ENCODE assay signal across 2 cellular contexts in genomic region chr5:180649297-180650039, GRCh38.
TF ChIP-seq lines count a peak whose summit lies in the region.

FLT4 (minus strand) TSS chr5:180649600; CDS start chr5:180649545, 55 bp downstream.

TF ChIP-seq in liver, 16 proteins besides CTCF, POLR2A, EP300 and RAD21 (continued from another document):
- TF ChIP-seq REST (IDR thresholded peaks at IDR 0.05): no peak
- TF ChIP-seq MAX (IDR thresholded peaks at IDR 0.05): no peak
- no peak for TF ChIP-seq SP1 (IDR thresholded peaks at IDR 0.05)
- TF ChIP-seq ATF3 (IDR thresholded peaks at IDR 0.05): no peak
- TF ChIP-seq RXRA (IDR thresholded peaks at IDR 0.05): no peak
- no peak for TF ChIP-seq GABPA (IDR thresholded peaks at IDR 0.05 in 1 of 2, conservative IDR thresholded peaks at IDR 0.05 in 1 of 2)
- no peak for TF ChIP-seq HNF4A (conservative IDR thresholded peaks at IDR 0.05)
- no peak for TF ChIP-seq FOXA2 (IDR thresholded peaks at IDR 0.05)
- no peak for TF ChIP-seq FOXA1 (IDR thresholded peaks at IDR 0.05)

TF ChIP-seq in HepG2, 621 proteins besides CTCF, POLR2A, EP300 and RAD21 (continued from another document):
- no peak for TF ChIP-seq PATZ1 (CRISPR knock-in tag; IDR thresholded peaks at IDR 0.05)
- no peak for TF ChIP-seq KAT7 (CRISPR knock-in tag; IDR thresholded peaks at IDR 0.05; ENCODE audit: borderline replicate concordance)
- TF ChIP-seq GMEB2 (CRISPR knock-in tag; IDR thresholded peaks at IDR 0.05; ENCODE audit: low read depth): no peak
- TF ChIP-seq ZNF800 (CRISPR knock-in tag; IDR thresholded peaks at IDR 0.05): no peak
- TF ChIP-seq ZNF652 (CRISPR knock-in tag; IDR thresholded peaks at IDR 0.05; ENCODE audit: borderline replicate concordance, low read depth): no peak
- TF ChIP-seq STAT6 (CRISPR knock-in tag; IDR thresholded peaks at IDR 0.05; ENCODE audit: borderline replicate concordance): no peak
- no peak for TF ChIP-seq POLR2G (IDR thresholded peaks at IDR 0.05; ENCODE audit: low read depth, low read length)
- no peak for TF ChIP-seq BRD4 (CRISPR knock-in tag; IDR thresholded peaks at IDR 0.05)
- no peak for TF ChIP-seq RARG (CRISPR knock-in tag; IDR thresholded peaks at IDR 0.05; ENCODE audit: low read depth)
- no peak for TF ChIP-seq ZNF276 (CRISPR knock-in tag; IDR thresholded peaks at IDR 0.05; ENCODE audit: low read depth)
- TF ChIP-seq BCL6 (CRISPR knock-in tag; IDR thresholded peaks at IDR 0.05): no peak
